In genomic region chr5:54655761-54656160, GRCh38 we compare ENCODE assay signal across 15 cellular contexts.
"Had no signal": no experiment of that assay in that cellular context is flagged by ENCODE, and none has a peak within 500 bp of the region (broad histone marks: within the 10 kb centered on the region; RNA-seq: fewer than 3 reads in every experiment).

No MANE protein-coding gene starts in this region.

- H3K4me3 ChIP-seq: body of pancreas, hepatocyte, right atrium auricular region, suprapubic skin had no signal

- H3K36me3 ChIP-seq: right atrium auricular region, suprapubic skin had no signal

- H3K27ac ChIP-seq: body of pancreas, hepatocyte, suprapubic skin had no signal

- H3K27me3 ChIP-seq: body of pancreas, hepatocyte, right atrium auricular region, suprapubic skin had no signal

- ATAC-seq: effector memory CD8-positive, alpha-beta T cell; naive thymus-derived CD8-positive, alpha-beta T cell; stimulated activated naive CD8-positive, alpha-beta T cell treated with anti-CD3 and anti-CD28 coated beads, Interleukin-15, Interleukin-2, amounts not matched to agents 100 U/mL and 50 U/mL, for 24 hours had no signal

- H2AFZ ChIP-seq: hepatocyte had no signal

- H3K4me2 ChIP-seq: hepatocyte had no signal

- DNase-seq: activated CD4-positive, alpha-beta T cell treated with anti-CD3 and anti-CD28 coated beads, Interleukin-2, amount 50 U/mL, for 48 hours; activated CD4-positive, CD25-positive, alpha-beta regulatory T cell treated with anti-CD3 and anti-CD28 coated beads, Interleukin-2, amount 50 U/mL, for 72 hours; activated naive CD4-positive, alpha-beta T cell treated with anti-CD3 and anti-CD28 coated beads, Interleukin-2, amount 10 ng/mL, durations not matched to agents 7 days and 5 days; effector memory CD8-positive, alpha-beta T cell; islet precursor cell; naive thymus-derived CD8-positive, alpha-beta T cell; occipital lobe; small intestine; stimulated activated CD4-positive, alpha-beta T cell treated with anti-CD3 and anti-CD28 coated beads, Interleukin-4, amount 100 ng/mL, for 4 hours; stimulated activated CD8-positive, alpha-beta memory T cell treated with anti-CD3 and anti-CD28 coated beads, Interleukin-4, amount 100 ng/mL, for 48 hours; stimulated activated naive CD8-positive, alpha-beta T cell treated with anti-CD3 and anti-CD28 coated beads, Interleukin-15, Interleukin-2, amounts not matched to agents 100 U/mL and 50 U/mL, for 24 hours had no signal

- H3K79me2 ChIP-seq: hepatocyte had no signal

- H3K9me3 ChIP-seq: body of pancreas, right atrium auricular region, suprapubic skin had no signal
